ENCODE assay signal across 20 cellular contexts in the genomic region with DNA sequence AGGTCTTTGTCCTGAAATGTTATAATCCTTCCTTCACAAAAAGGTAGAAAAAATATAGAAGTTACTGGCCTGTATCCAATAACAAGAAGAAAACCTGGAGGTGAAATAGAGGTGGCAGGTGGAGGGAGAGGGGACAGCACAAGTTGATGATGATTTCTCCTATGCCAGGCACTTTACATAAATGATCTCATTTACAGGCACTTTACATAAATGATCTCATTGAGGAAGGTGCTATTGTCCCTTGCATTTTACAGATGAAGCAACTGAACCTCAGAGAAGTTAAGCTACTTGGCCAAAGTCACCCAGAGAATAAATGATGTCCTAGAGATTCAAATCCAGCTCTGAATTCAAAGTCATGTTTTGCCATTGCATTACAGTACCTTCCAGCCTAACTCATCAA. TPM values are rescaled to one million over a fixed set of nuclear protein-coding genes. Genes with fewer than 3 reads are reported as not detected.
"Had no signal": no experiment of that assay in that cellular context is flagged by ENCODE, and none has a peak within 500 bp of the region (broad histone marks: within the 10 kb centered on the region; RNA-seq: fewer than 3 reads in every experiment).

No MANE protein-coding gene starts in this region.

- DNase-seq: activated CD4-positive, alpha-beta memory T cell treated with anti-CD3 and anti-CD28 coated beads, Interleukin-2, amount 10 ng/mL, durations not matched to agents 7 days and 5 days; activated CD4-positive, alpha-beta T cell treated with anti-CD3 and anti-CD28 coated beads, Interleukin-2, amount 10 ng/mL, durations not matched to agents 24 days and 14 days; activated effector memory CD4-positive, alpha-beta T cell treated with Interleukin-2 at 50 U/mL for 16 hours; activated naive CD4-positive, alpha-beta T cell treated with anti-CD3 and anti-CD28 coated beads for 36 hours; activated naive CD8-positive, alpha-beta T cell treated with anti-CD3 and anti-CD28 coated beads, Interleukin-2, amount 10 ng/mL, durations not matched to agents 7 days and 5 days; activated T-cell treated with anti-CD3 and anti-CD28 coated beads, Interleukin-2, amount 50 U/mL, for 72 hours; amniotic stem cell; cerebellar nuclear complex; islet precursor cell; lower lobe of right lung; natural killer cell; retina; stimulated activated CD4-positive, alpha-beta T cell treated with anti-CD3 and anti-CD28 coated beads, Interleukin-4, amount 100 ng/mL, for 24 hours; stimulated activated naive CD8-positive, alpha-beta T cell treated with anti-CD3 and anti-CD28 coated beads, Interleukin-15, Interleukin-2, amounts not matched to agents 100 U/mL and 50 U/mL, for 24 hours; T-helper 17 cell had no signal

- H3K36me3 ChIP-seq: heart left ventricle, lower lobe of right lung, tibial artery had no signal

- H3K27me3 ChIP-seq: tibial artery had no signal

- ATAC-seq: activated CD4-positive, CD25-positive, alpha-beta regulatory T cell treated with anti-CD3 and anti-CD28 coated beads, Interleukin-2, amount 50 U/mL, for 24 hours; activated T-cell treated with anti-CD3 and anti-CD28 coated beads, Interleukin-2, amount 50 U/mL, for 72 hours; natural killer cell; stimulated activated naive CD8-positive, alpha-beta T cell treated with anti-CD3 and anti-CD28 coated beads, Interleukin-15, Interleukin-2, amounts not matched to agents 100 U/mL and 50 U/mL, for 24 hours; T-helper 17 cell had no signal

- H3K4me3 ChIP-seq: coronary artery, heart left ventricle, lower lobe of right lung, tibial artery had no signal

- H3K9me3 ChIP-seq: heart left ventricle, lower lobe of right lung, tibial artery had no signal

- H3K27ac ChIP-seq: epithelial cell of prostate, lower lobe of right lung, tibial artery had no signal

RNA-seq across cellular contexts. Expression of gene OPHN1, which starts 7.1 kb away (rescaled TPM):
- total RNA-seq: activated naive CD4-positive, alpha-beta T cell treated with anti-CD3 and anti-CD28 coated beads for 36 hours had no signal
